In genomic region chr10:86044029-86044428, GRCh38 we compare ENCODE assay signal across 22 cellular contexts.
"Had no signal": no experiment of that assay in that cellular context is flagged by ENCODE, and none has a peak within 500 bp of the region (broad histone marks: within the 10 kb centered on the region; RNA-seq: fewer than 3 reads in every experiment).

No MANE protein-coding gene starts in this region.

- H3K27ac ChIP-seq: ascending aorta, breast epithelium, cardiac muscle cell, colonic mucosa, epithelial cell of prostate had no signal

- DNase-seq: activated CD4-positive, alpha-beta memory T cell treated with anti-CD3 and anti-CD28 coated beads, Interleukin-2, amount 10 ng/mL, durations not matched to agents 7 days and 5 days; activated CD4-positive, alpha-beta T cell treated with anti-CD3 and anti-CD28 coated beads for 1 hour; activated CD4-positive, alpha-beta T cell treated with anti-CD3 and anti-CD28 coated beads for 4 hours; activated CD4-positive, alpha-beta T cell treated with anti-CD3 and anti-CD28 coated beads, Interleukin-2, amount 10 ng/mL, durations not matched to agents 7 days and 5 days; activated CD4-positive, alpha-beta T cell treated with anti-CD3 and anti-CD28 coated beads, Interleukin-2, amount 50 U/mL, for 4 hours; activated gamma-delta T cell; activated naive CD4-positive, alpha-beta T cell; activated naive CD4-positive, alpha-beta T cell treated with anti-CD3 and anti-CD28 coated beads, Interleukin-2, amount 10 ng/mL, durations not matched to agents 7 days and 5 days; activated naive CD8-positive, alpha-beta T cell treated with anti-CD3 and anti-CD28 coated beads, Interleukin-2, amount 10 ng/mL, durations not matched to agents 7 days and 5 days; activated T-cell treated with anti-CD3 and anti-CD28 coated beads for 4 hours; activated T-cell treated with anti-CD3 and anti-CD28 coated beads, Interleukin-2, amount 50 U/mL, for 24 hours; activated T-cell treated with anti-CD3 and anti-CD28 coated beads, Interleukin-2, amount 50 U/mL, for 72 hours; central memory CD4-positive, alpha-beta T cell; cerebellar nuclear complex; colonic mucosa; effector CD8-positive, alpha-beta T cell; foreskin fibroblast; hippocampal formation had no signal

- H3K36me3 ChIP-seq: ascending aorta, breast epithelium, cardiac muscle cell, colonic mucosa had no signal

- H3K4me1 ChIP-seq: ascending aorta, breast epithelium, colonic mucosa had no signal

- H3K4me3 ChIP-seq: ascending aorta, breast epithelium, cardiac muscle cell, colonic mucosa had no signal

- H3K9me3 ChIP-seq: ascending aorta, breast epithelium, colonic mucosa had no signal
